17 cellular contexts compared by ENCODE assay signal in genomic region chr6:105273589-105273988, GRCh38.
"Had no signal": no experiment of that assay in that cellular context is flagged by ENCODE, and none has a peak within 500 bp of the region (broad histone marks: within the 10 kb centered on the region; RNA-seq: fewer than 3 reads in every experiment).

No MANE protein-coding gene starts in this region.

- ATAC-seq: activated CD8-positive, alpha-beta T cell treated with anti-CD3 and anti-CD28 coated beads for 36 hours; activated naive CD8-positive, alpha-beta T cell treated with anti-CD3 and anti-CD28 coated beads, Interleukin-2, amount 50 U/mL, for 24 hours; activated T-helper 17 cell treated with anti-CD3 and anti-CD28 coated beads, Interleukin-2, amount 50 U/mL, for 72 hours; esophagus mucosa; gastroesophageal sphincter; naive thymus-derived CD8-positive, alpha-beta T cell had no signal

- H3K4me3 ChIP-seq: coronary artery, gastroesophageal sphincter, heart right ventricle, lower lobe of right lung, skin epidermis, suprapubic skin had no signal

- H3K4me1 ChIP-seq: gastroesophageal sphincter, lower lobe of right lung, suprapubic skin had no signal

- H3K27ac ChIP-seq: brain microvascular endothelial cell, coronary artery, gastroesophageal sphincter, lower lobe of right lung, skin epidermis, suprapubic skin had no signal

- DNase-seq: activated CD4-positive, alpha-beta T cell treated with anti-CD3 and anti-CD28 coated beads for 4 hours; activated CD8-positive, alpha-beta T cell treated with anti-CD3 and anti-CD28 coated beads for 36 hours; activated naive CD4-positive, alpha-beta T cell; activated naive CD8-positive, alpha-beta T cell treated with anti-CD3 and anti-CD28 coated beads, Interleukin-2, amount 50 U/mL, for 24 hours; activated T-cell treated with anti-CD3 and anti-CD28 coated beads, Interleukin-2, amount 50 U/mL, for 1 hour; aorta; brain microvascular endothelial cell; immature natural killer cell; lower lobe of right lung; naive thymus-derived CD8-positive, alpha-beta T cell had no signal

- H3K27me3 ChIP-seq: brain microvascular endothelial cell, gastroesophageal sphincter, heart right ventricle, suprapubic skin had no signal

- H3K9me3 ChIP-seq: gastroesophageal sphincter, lower lobe of right lung, suprapubic skin had no signal
